ENCODE assay signal across 13 cellular contexts in genomic region chr21:45015469-45015860, GRCh38.
"Had no signal": no experiment of that assay in that cellular context is flagged by ENCODE, and none has a peak within 500 bp of the region (broad histone marks: within the 10 kb centered on the region; RNA-seq: fewer than 3 reads in every experiment).

No MANE protein-coding gene starts in this region.

- H3K27ac ChIP-seq: dorsolateral prefrontal cortex, right lobe of liver had no signal

- H3K4me3 ChIP-seq: dorsolateral prefrontal cortex, right lobe of liver, spleen had no signal

- ATAC-seq: esophagus mucosa; left colon; right lobe of liver; SK-N-SH treated with all-trans-retinoic acid at 6 μM for 48 hours; stimulated activated memory B cell treated with anti-CD40 and anti-IgM and Interleukin-4, amounts not matched to agents 10 μg/mL and 1 μg/mL and 100 μg/mL, for 72 hours had no signal

- H3K9me3 ChIP-seq: right lobe of liver, spleen had no signal

- DNase-seq: activated CD4-positive, alpha-beta T cell treated with anti-CD3 and anti-CD28 coated beads, Interleukin-2, amount 10 ng/mL, durations not matched to agents 7 days and 5 days; activated T-cell treated with anti-CD3 and anti-CD28 coated beads for 4 hours; anterior cingulate cortex; left colon; stimulated activated CD4-positive, alpha-beta T cell treated with anti-CD3 and anti-CD28 coated beads, Interleukin-1b, Interleukin-23, amount 100 ng/mL, for 48 hours; substantia nigra had no signal

- H3K36me3 ChIP-seq: right lobe of liver, spleen had no signal

- H3K4me1 ChIP-seq: right lobe of liver had no signal

- FAIRE-seq: endometrium had no signal
